Comparison of ENCODE assay signal across 8 cellular contexts in the genomic region with DNA sequence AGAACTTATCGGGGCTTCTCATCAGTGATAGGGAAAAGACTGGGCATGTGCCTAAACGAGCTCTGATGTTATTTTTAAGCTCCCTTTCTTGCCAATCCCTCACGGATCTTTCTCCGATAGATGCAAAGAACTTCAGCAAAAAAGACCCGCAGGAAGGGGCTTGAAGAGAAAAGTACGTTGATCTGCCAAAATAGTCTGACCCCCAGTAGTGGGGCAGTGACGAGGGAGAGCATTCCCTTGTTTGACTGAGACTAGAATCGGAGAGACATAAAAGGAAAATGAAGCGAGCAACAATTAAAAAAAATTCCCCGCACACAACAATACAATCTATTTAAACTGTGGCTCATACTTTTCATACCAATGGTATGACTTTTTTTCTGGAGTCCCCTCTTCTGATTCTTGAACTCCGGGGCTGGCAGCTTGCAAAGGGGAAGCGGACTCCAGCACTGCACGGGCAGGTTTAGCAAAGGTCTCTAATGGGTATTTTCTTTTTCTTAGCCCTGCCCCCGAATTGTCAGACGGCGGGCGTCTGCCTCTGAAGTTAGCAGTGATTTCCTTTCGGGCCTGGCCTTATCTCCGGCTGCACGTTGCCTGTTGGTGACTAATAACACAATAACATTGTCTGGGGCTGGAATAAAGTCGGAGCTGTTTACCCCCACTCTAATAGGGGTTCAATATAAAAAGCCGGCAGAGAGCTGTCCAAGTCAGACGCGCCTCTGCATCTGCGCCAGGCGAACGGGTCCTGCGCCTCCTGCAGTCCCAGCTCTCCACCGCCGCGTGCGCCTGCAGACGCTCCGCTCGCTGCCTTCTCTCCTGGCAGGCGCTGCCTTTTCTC. TPM values are rescaled to one million over a fixed set of nuclear protein-coding genes. Genes with fewer than 3 reads are reported as not detected.
DNase-seq lines count a peak whose midpoint lies in the region; ATAC-seq and TF ChIP-seq lines count a peak whose summit lies in the region.

Gene EDN1 (plus strand): TSS at position 707 of the 835 bp plus-strand sequence. CDS start 269 bp downstream, outside the sequence.

- ATAC-seq in GM19438 (IDR thresholded peaks at IDR 0.05; ENCODE audit: low read depth, unreplicated experiment) (peak; percentile 85), HG03558 (IDR thresholded peaks at IDR 0.05; ENCODE audit: extremely low read depth, unreplicated experiment) (peak; percentile 72), omental fat pad (ENCODE audit: low FRiP score) (peak; percentile 72)

- TSS peak; percentile 63 for BruUV-seq in Calu3 (replicated peaks; lab: Mats Ljungman, UMichigan)

- H3K4me1 Mint-ChIP-seq in Calu3 (ENCODE audit: low read depth, unreplicated experiment) (peaks cover 32% of the 10 kb centered on the region), glutamatergic neuron (ENCODE audit: low read depth, unreplicated experiment) (peaks cover 12% of the 10 kb centered on the region), type B pancreatic cell (ENCODE audit: unreplicated experiment) (peaks cover 44% of the 10 kb centered on the region)
- peaks cover 17% of the 10 kb centered on the region for H3K4me1 Mint-ChIP-seq in activated naive CD4-positive, alpha-beta T cell treated with anti-CD3 and anti-CD28 coated beads, Interleukin-2, amount 10 ng/mL, durations not matched to agents 7 days and 5 days

- intact Hi-C loops in Calu3 (cut with micrococcal nuclease; ENCODE audit: unreplicated experiment): loop anchor here (1.0 to 5.0 kb wide), 7 partner anchors 52 to 635 kb away; partner anchors contain the start of gene HIVEP1

- TF ChIP-seq CTCF in Calu3 (IDR thresholded peaks at IDR 0.05; ENCODE audit: unreplicated experiment) (no peak), glutamatergic neuron (IDR thresholded peaks at IDR 0.05; ENCODE audit: partially characterized antibody, unreplicated experiment) (peak; percentile 25), omental fat pad (IDR thresholded peaks at IDR 0.05) (no peak), type B pancreatic cell (conservative IDR thresholded peaks at IDR 0.05) (peak; percentile 73)

- DNase-seq in Calu3: peak; percentile 86
- DNase-seq in RPMI7951 (ENCODE audit: low read depth): peak; percentile 81
- DNase-seq in activated naive CD4-positive, alpha-beta T cell treated with anti-CD3 and anti-CD28 coated beads, Interleukin-2, amount 10 ng/mL, durations not matched to agents 7 days and 5 days: peak; percentile 60
- DNase-seq in glutamatergic neuron: peak; percentile 86
- DNase-seq in omental fat pad (ENCODE audit: low spot score): peak; percentile 35
- DNase-seq in type B pancreatic cell (ENCODE audit: extremely low spot score, unreplicated experiment): peak; percentile 83

- H3K9me3 Mint-ChIP-seq in Calu3 (ENCODE audit: low read depth, unreplicated experiment) (no peaks in the 10 kb centered on the region), glutamatergic neuron (ENCODE audit: unreplicated experiment) (peaks cover 5% of the 10 kb centered on the region), type B pancreatic cell (no peaks in the 10 kb centered on the region)
- no peaks in the 10 kb centered on the region for H3K9me3 Mint-ChIP-seq in activated naive CD4-positive, alpha-beta T cell treated with anti-CD3 and anti-CD28 coated beads, Interleukin-2, amount 10 ng/mL, durations not matched to agents 7 days and 5 days

- H3K27me3 Mint-ChIP-seq in Calu3 (ENCODE audit: unreplicated experiment) (no peaks in the 10 kb centered on the region), glutamatergic neuron (ENCODE audit: unreplicated experiment) (peaks cover 6% of the 10 kb centered on the region), type B pancreatic cell (peaks cover 15% of the 10 kb centered on the region)
- peaks cover 60% of the 10 kb centered on the region for H3K27me3 Mint-ChIP-seq in activated naive CD4-positive, alpha-beta T cell treated with anti-CD3 and anti-CD28 coated beads, Interleukin-2, amount 10 ng/mL, durations not matched to agents 7 days and 5 days

- CTCF ChIA-PET in Calu3 (lab: Charles Lee): interaction anchor here (0.8 to 2.2 kb wide), 14 partner anchors 21 to 635 kb away, joined by 3 to 8 read pairs (median 4); no protein-coding TSS in a partner anchor
- CTCF ChIA-PET in activated naive CD4-positive, alpha-beta T cell treated with anti-CD3 and anti-CD28 coated beads, Interleukin-2, amount 10 ng/mL, durations not matched to agents 7 days and 5 days (lab: Charles Lee): interaction anchor here (0.6 to 3.4 kb wide), 30 partner anchors 9 to 714 kb away, joined by 3 to 44 read pairs (median 4); no protein-coding TSS in a partner anchor

- peak within 1 kb of the TSS; percentile 92 for H3K27ac Mint-ChIP-seq in Calu3 (ENCODE audit: unreplicated experiment)
- no peak within 1 kb of the TSS for H3K27ac Mint-ChIP-seq in activated naive CD4-positive, alpha-beta T cell treated with anti-CD3 and anti-CD28 coated beads, Interleukin-2, amount 10 ng/mL, durations not matched to agents 7 days and 5 days
- no peak within 1 kb of the TSS for H3K27ac Mint-ChIP-seq in glutamatergic neuron (ENCODE audit: unreplicated experiment)
- H3K27ac Mint-ChIP-seq in type B pancreatic cell: peak within 1 kb of the TSS; percentile 93

- H3K36me3 Mint-ChIP-seq in Calu3 (ENCODE audit: insufficient read depth, unreplicated experiment): peaks cover 80% of the 10 kb centered on the region
- H3K36me3 Mint-ChIP-seq in activated naive CD4-positive, alpha-beta T cell treated with anti-CD3 and anti-CD28 coated beads, Interleukin-2, amount 10 ng/mL, durations not matched to agents 7 days and 5 days: no peaks in the 10 kb centered on the region
- no peaks in the 10 kb centered on the region for H3K36me3 Mint-ChIP-seq in glutamatergic neuron (ENCODE audit: unreplicated experiment)
- no peaks in the 10 kb centered on the region for H3K36me3 Mint-ChIP-seq in type B pancreatic cell

- peak within 1 kb of the TSS; percentile 81 for H3K4me3 Mint-ChIP-seq in Calu3 (ENCODE audit: low read depth, unreplicated experiment)
- peak within 1 kb of the TSS; percentile 79 for H3K4me3 Mint-ChIP-seq in activated naive CD4-positive, alpha-beta T cell treated with anti-CD3 and anti-CD28 coated beads, Interleukin-2, amount 10 ng/mL, durations not matched to agents 7 days and 5 days
- H3K4me3 Mint-ChIP-seq in glutamatergic neuron (ENCODE audit: unreplicated experiment): peak within 1 kb of the TSS; percentile 92
- H3K4me3 Mint-ChIP-seq in type B pancreatic cell: peak within 1 kb of the TSS; percentile 90

RNA-seq across cellular contexts. Expression of gene EDN1, which starts in this region (rescaled TPM):
- total RNA-seq in Calu3 (2022) (24.7 and 40.6 TPM in 2 replicates), glutamatergic neuron (ENCODE audit: unreplicated experiment) (0.54 TPM), omental fat pad (10 to 100 TPM in 2 of 4 donors, 1 to 10 TPM in 2; 3.6 to 38.4 (median 20.1) TPM), type B pancreatic cell (ENCODE audit: low replicate concordance) (8.9 and 20.3 TPM in 2 replicates)
- 0.72 and 0.88 TPM in 2 replicates for total RNA-seq in RPMI7951 (2014; rRNA removed; shearing (Covaris generic))

Comparison
In these comparisons a context has a peak if more than half of its experiments do, and no peak if none do; other contexts are left out.
1. Peak in every context shown above with its lines: DNase-seq and ATAC-seq.
2. Peak in DNase-seq in RPMI7951; RNA of the gene not detected or under 1 TPM.
3. Peak in DNase-seq in glutamatergic neuron; RNA of the gene not detected or under 1 TPM.
4. DNase-seq: peak in every context shown above with its lines; median percentile 86 in Calu3; 86 in glutamatergic neuron; 83 in type B pancreatic cell; 81 in RPMI7951; 60 in activated naive CD4-positive, alpha-beta T cell treated with anti-CD3 and anti-CD28 coated beads, Interleukin-2, amount 10 ng/mL, durations not matched to agents 7 days and 5 days; 35 in omental fat pad.
5. H3K27ac Mint-ChIP-seq: peak in Calu3 (single experiment) and type B pancreatic cell (single experiment); none in activated naive CD4-positive, alpha-beta T cell treated with anti-CD3 and anti-CD28 coated beads, Interleukin-2, amount 10 ng/mL, durations not matched to agents 7 days and 5 days (single experiment) and glutamatergic neuron (single experiment).
6. CTCF ChIP-seq: peak in glutamatergic neuron (single experiment) and type B pancreatic cell (single experiment); none in Calu3 (single experiment) and omental fat pad (0 of 3).